In genomic region chr10:46377022-46377421, GRCh38 we compare ENCODE assay signal across 12 cellular contexts. TPM values are rescaled to one million over a fixed set of nuclear protein-coding genes. Genes with fewer than 3 reads are reported as not detected.
DNase-seq lines count a peak whose midpoint lies in the region; ATAC-seq and TF ChIP-seq lines count a peak whose summit lies in the region.
"Not testable (repeated sequence)": the region's sequence is repeated elsewhere in the genome, so short reads cannot be mapped to it uniquely, and the experiment has no call there.
"Had no signal": no experiment of that assay in that cellular context is flagged by ENCODE, and none has a peak within 500 bp of the region (broad histone marks: within the 10 kb centered on the region; RNA-seq: fewer than 3 reads in every experiment).

No MANE protein-coding gene starts in this region.

- not testable (repeated sequence) for H3K27me3 ChIP-seq in PC-9 (ENCODE audit: insufficient read depth, low read depth); heart left ventricle; upper lobe of left lung

- CTCF ChIA-PET in PC-9 (lab: Charles Lee), result not testable (repeated sequence)

- intact Hi-C loops in PC-9 (cut with micrococcal nuclease; ENCODE audit: unreplicated experiment); heart left ventricle (cut with DNase I); left ventricle myocardium superior (cut with micrococcal nuclease): not testable (repeated sequence)

- no CpG with 5 or more reads among the region's 1 CpG for whole genome bisulfite sequencing in heart left ventricle, 4 donors
- no CpG with 5 or more reads among the region's 1 CpG for WGBS in upper lobe of left lung, 2 donors

- ATAC-seq in heart left ventricle, result peak; percentile 64 to 86 (median 82)
- peak; percentile 93 for ATAC-seq in left ventricle myocardium superior
- peak; percentile 90 for ATAC-seq in left lobe of liver
- peak; percentile 7 to 13 for ATAC-seq in upper lobe of left lung (ENCODE audit: low FRiP score in 2 of 2)

- not testable (repeated sequence) for H3K4me3 ChIP-seq in PC-9, heart left ventricle, upper lobe of left lung
- H3K4me3 ChIP-seq in epithelial cell of esophagus (ENCODE audit: low read length), result peak overlapping the region; percentile 43

- not testable (repeated sequence) for DNase-seq in PC-9; epithelial cell of esophagus (ENCODE audit: low read depth); heart left ventricle; left ventricle myocardium superior; left lobe of liver (ENCODE audit: low spot score); upper lobe of left lung

- not testable (repeated sequence) for TF ChIP-seq CTCF in PC-9 (conservative IDR thresholded peaks at IDR 0.05); epithelial cell of esophagus (IDR thresholded peaks at IDR 0.05; ENCODE audit: insufficient read depth, low read depth, low read length, missing control alignments); heart left ventricle (IDR thresholded peaks at IDR 0.05); upper lobe of left lung (IDR thresholded peaks at IDR 0.05)

- not testable (repeated sequence) for BruUV-seq in PC-9 (replicated peaks; lab: Mats Ljungman, UMichigan)

- peak overlapping the region; percentile 61; the same call in 1 of the 2 replicates for H3K4me2 ChIP-seq in PC-9

- TF ChIP-seq EP300 in upper lobe of left lung (IDR thresholded peaks at IDR 0.05), result not testable (repeated sequence)

- peaks cover 11% of the 10 kb centered on the region for H3K4me1 ChIP-seq in PC-9 (replicated peaks; ENCODE audit: insufficient read depth)
- not testable (repeated sequence) for H3K4me1 ChIP-seq in heart left ventricle, upper lobe of left lung

- H4K20me1 ChIP-seq in PC-9 (ENCODE audit: insufficient read depth), result not testable (repeated sequence)

- POLR2A ChIA-PET in PC-9 (lab: Charles Lee; ENCODE audit: unreplicated experiment), result not testable (repeated sequence)

- H2AFZ ChIP-seq in PC-9, result not testable (repeated sequence)

- H3K36me3 ChIP-seq in PC-9 (ENCODE audit: low read depth); heart left ventricle; upper lobe of left lung: not testable (repeated sequence)

- not testable (repeated sequence) for H3K79me2 ChIP-seq in PC-9 (ENCODE audit: low read depth)

- not testable (repeated sequence) for H3F3A ChIP-seq in PC-9 (ENCODE audit: insufficient read depth, low read depth)

- TF ChIP-seq POLR2A in heart left ventricle (IDR thresholded peaks at IDR 0.05); upper lobe of left lung (IDR thresholded peaks at IDR 0.05): not testable (repeated sequence)

- H3K27ac ChIP-seq in PC-9, result peak overlapping the region; percentile 54
- not testable (repeated sequence) for H3K27ac ChIP-seq in heart left ventricle, upper lobe of left lung

- not testable (repeated sequence) for H3K9me3 ChIP-seq in PC-9 (ENCODE audit: insufficient read depth, low read depth); heart left ventricle; upper lobe of left lung

- not testable (repeated sequence) for H3K9me2 ChIP-seq in PC-9 (ENCODE audit: insufficient read depth)

RNA-seq across cellular contexts. Expression of gene ANXA8L1, which starts 1.4 kb away (rescaled TPM):
- total RNA-seq in PC-9 (2021) (185 and 247 TPM in 2 replicates), heart left ventricle (10 to 100 TPM in 1 of 9 donors, 1 to 10 TPM in 1, not detected in 7; 1.6 to 43.5 TPM), left ventricle myocardium superior (1.2 TPM), left lobe of liver (0.86 TPM), upper lobe of left lung (10 to 100 TPM; 10.5 to 45.3 (median 27.0) TPM)
- polyA plus RNA-seq in heart left ventricle, result under 1 TPM in 1 of 2 donors, not detected in 1; 0.08 TPM
- total RNA-seq: A673; CD4-positive, alpha-beta memory T cell; G401; GM23338; H4; H9 had no signal
- polyA plus RNA-seq: CD4-positive, alpha-beta memory T cell; GM23338 had no signal

Comparison
In these comparisons a context has a peak if more than half of its experiments do, and no peak if none do; other contexts are left out.
1. ATAC-seq: peak in every context shown above with its lines; median percentile 93 in left ventricle myocardium superior; 90 in left lobe of liver; 82 in heart left ventricle; 10 in upper lobe of left lung.